3 cellular contexts compared by ENCODE assay signal in genomic region chrX:132336172-132336571, GRCh38.
TF ChIP-seq lines count a peak whose summit lies in the region.

No MANE protein-coding gene starts in this region.

TF ChIP-seq in HepG2, 621 proteins besides CTCF, POLR2A, EP300 and RAD21 (continues in another document):
- TF ChIP-seq, protein P1, sequence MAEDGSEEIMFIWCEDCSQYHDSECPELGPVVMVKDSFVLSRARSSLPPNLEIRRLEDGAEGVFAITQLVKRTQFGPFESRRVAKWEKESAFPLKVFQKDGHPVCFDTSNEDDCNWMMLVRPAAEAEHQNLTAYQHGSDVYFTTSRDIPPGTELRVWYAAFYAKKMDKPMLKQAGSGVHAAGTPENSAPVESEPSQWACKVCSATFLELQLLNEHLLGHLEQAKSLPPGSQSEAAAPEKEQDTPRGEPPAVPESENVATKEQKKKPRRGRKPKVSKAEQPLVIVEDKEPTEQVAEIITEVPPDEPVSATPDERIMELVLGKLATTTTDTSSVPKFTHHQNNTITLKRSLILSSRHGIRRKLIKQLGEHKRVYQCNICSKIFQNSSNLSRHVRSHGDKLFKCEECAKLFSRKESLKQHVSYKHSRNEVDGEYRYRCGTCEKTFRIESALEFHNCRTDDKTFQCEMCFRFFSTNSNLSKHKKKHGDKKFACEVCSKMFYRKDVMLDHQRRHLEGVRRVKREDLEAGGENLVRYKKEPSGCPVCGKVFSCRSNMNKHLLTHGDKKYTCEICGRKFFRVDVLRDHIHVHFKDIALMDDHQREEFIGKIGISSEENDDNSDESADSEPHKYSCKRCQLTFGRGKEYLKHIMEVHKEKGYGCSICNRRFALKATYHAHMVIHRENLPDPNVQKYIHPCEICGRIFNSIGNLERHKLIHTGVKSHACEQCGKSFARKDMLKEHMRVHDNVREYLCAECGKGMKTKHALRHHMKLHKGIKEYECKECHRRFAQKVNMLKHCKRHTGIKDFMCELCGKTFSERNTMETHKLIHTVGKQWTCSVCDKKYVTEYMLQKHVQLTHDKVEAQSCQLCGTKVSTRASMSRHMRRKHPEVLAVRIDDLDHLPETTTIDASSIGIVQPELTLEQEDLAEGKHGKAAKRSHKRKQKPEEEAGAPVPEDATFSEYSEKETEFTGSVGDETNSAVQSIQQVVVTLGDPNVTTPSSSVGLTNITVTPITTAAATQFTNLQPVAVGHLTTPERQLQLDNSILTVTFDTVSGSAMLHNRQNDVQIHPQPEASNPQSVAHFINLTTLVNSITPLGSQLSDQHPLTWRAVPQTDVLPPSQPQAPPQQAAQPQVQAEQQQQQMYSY (CRISPR knock-in tag; IDR thresholded peaks at IDR 0.05): no peak
- 0 out of 2 replicates have a peak, but pooled peaks have one; percentile 22 for TF ChIP-seq MED1 (CRISPR knock-in tag; IDR thresholded peaks at IDR 0.05)
- TF ChIP-seq FOXP1 (IDR thresholded peaks at IDR 0.05): no peak
- TF ChIP-seq FOXP1 (CRISPR knock-in tag; IDR thresholded peaks at IDR 0.05): 0 out of 2 replicates have a peak, but pooled peaks have one; percentile 16
- TF ChIP-seq, protein P2, sequence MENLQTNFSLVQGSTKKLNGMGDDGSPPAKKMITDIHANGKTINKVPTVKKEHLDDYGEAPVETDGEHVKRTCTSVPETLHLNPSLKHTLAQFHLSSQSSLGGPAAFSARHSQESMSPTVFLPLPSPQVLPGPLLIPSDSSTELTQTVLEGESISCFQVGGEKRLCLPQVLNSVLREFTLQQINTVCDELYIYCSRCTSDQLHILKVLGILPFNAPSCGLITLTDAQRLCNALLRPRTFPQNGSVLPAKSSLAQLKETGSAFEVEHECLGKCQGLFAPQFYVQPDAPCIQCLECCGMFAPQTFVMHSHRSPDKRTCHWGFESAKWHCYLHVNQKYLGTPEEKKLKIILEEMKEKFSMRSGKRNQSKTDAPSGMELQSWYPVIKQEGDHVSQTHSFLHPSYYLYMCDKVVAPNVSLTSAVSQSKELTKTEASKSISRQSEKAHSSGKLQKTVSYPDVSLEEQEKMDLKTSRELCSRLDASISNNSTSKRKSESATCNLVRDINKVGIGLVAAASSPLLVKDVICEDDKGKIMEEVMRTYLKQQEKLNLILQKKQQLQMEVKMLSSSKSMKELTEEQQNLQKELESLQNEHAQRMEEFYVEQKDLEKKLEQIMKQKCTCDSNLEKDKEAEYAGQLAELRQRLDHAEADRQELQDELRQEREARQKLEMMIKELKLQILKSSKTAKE (CRISPR knock-in tag; IDR thresholded peaks at IDR 0.05; ENCODE audit: borderline replicate concordance): no peak
- no peak for TF ChIP-seq SMC3 (IDR thresholded peaks at IDR 0.05; ENCODE audit: low read length)
- 0 out of 2 replicates have a peak, but pooled peaks have one; percentile 19 for TF ChIP-seq GATAD2A (CRISPR knock-in tag; IDR thresholded peaks at IDR 0.05)
- TF ChIP-seq ZNF331 (CRISPR knock-in tag; IDR thresholded peaks at IDR 0.05): no peak
- TF ChIP-seq EEA1 (CRISPR knock-in tag; IDR thresholded peaks at IDR 0.05; ENCODE audit: borderline replicate concordance): no peak

TF ChIP-seq in H1, 55 proteins besides CTCF, POLR2A, EP300 and RAD21:
- TF ChIP-seq EGR1 (IDR thresholded peaks at IDR 0.05; ENCODE audit: borderline replicate concordance, low read depth, low read length): no peak
- TF ChIP-seq EZH2 (IDR thresholded peaks at IDR 0.05; ENCODE audit: low read depth, low read length, severe bottlenecking): no peak
- TF ChIP-seq TAF7 (optimal IDR thresholded peaks at IDR 0.05; ENCODE audit: borderline replicate concordance, low read depth, low read length): no peak
- no peak for TF ChIP-seq USF2 (IDR thresholded peaks at IDR 0.05; ENCODE audit: low read length)
- TF ChIP-seq SIX5 (IDR thresholded peaks at IDR 0.05; ENCODE audit: low read depth, low read length): no peak

TF ChIP-seq in endothelial cell of umbilical vein, 7 proteins besides CTCF, POLR2A, EP300 and RAD21:
- TF ChIP-seq GATA2 (IDR thresholded peaks at IDR 0.05; ENCODE audit: insufficient read depth, insufficient read length, low read depth, low read length) (no peak), JUN (IDR thresholded peaks at IDR 0.05; ENCODE audit: borderline replicate concordance, insufficient read depth, insufficient read length, low read depth) (no peak), MYC (IDR thresholded peaks at IDR 0.05; ENCODE audit: low read depth, low read length) (no peak), EZH2 (IDR thresholded peaks at IDR 0.05; ENCODE audit: borderline replicate concordance, low read depth, low read length, severe bottlenecking) (no peak), FOS (IDR thresholded peaks at IDR 0.05; ENCODE audit: borderline replicate concordance, insufficient read depth, low read length) (no peak), MAX (IDR thresholded peaks at IDR 0.05; ENCODE audit: insufficient read depth, insufficient read length) (no peak), POLR2AphosphoS5 (IDR thresholded peaks at IDR 0.05; ENCODE audit: insufficient read depth, low read depth, low read length) (no peak)
TF ChIP-seq in endothelial cell of umbilical vein: peak in this region for 0.
